Comparison of ENCODE assay signal across 9 cellular contexts in the genomic region with DNA sequence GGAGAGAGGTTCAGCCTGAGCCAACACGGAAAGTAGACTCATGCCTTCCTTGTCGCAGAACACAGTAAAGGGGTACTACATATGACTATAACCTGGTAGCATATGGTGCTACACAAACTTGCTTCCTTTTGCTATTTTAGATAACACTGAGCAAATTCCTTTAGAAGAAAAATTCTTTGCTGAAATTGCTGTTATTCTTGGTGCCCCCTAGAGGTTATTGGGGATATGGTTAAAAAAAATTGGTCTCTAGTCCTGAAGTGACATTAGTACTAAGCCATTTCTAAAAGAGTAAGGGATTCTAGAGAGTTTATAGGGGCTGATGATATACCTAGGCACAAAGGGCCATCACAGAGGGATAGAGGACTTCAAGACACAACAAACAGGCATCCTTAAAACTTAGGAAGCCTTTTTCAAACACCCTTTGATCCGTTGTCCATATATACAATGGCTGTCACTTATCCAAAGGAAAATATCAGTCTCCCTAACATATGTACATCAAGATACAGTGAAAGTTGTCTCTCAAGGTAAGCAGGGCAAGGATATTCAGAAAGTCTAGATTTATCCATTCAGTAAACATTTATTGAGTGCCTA. TPM values are rescaled to one million over a fixed set of nuclear protein-coding genes. Genes with fewer than 3 reads are reported as not detected.
A peak's percentile ranks its signal among the peaks of the same experiment; 100 is the strongest.
DNase-seq lines count a peak whose midpoint lies in the region; ATAC-seq, FAIRE-seq and TF ChIP-seq lines count a peak whose summit lies in the region.
"Had no signal": no experiment of that assay in that cellular context is flagged by ENCODE, and none has a peak within 500 bp of the region (broad histone marks: within the 10 kb centered on the region; RNA-seq: fewer than 3 reads in every experiment).

No MANE protein-coding gene starts in this region.

- no peaks in the 10 kb centered on the region for H3K79me1 ChIP-seq in H9 (ENCODE audit: insufficient read depth, low read depth, low read length, poor library complexity, severe bottlenecking)

- H2AFZ ChIP-seq in DND-41 (ENCODE audit: low read depth, low read length) (no peak overlapping the region), H9 (ENCODE audit: low read length) (no peak overlapping the region)

- POLR2A ChIA-PET in activated CD4-positive, alpha-beta memory T cell treated with anti-CD3 and anti-CD28 coated beads for 36 hours (lab: Charles Lee), result no interaction called here

- no peak for FAIRE-seq in HTR-8/SVneo (lab: Jason Lieb, UNC)

- no peak overlapping the region for H3K4me3 Mint-ChIP-seq in H9
- no peak overlapping the region for H3K4me3 Mint-ChIP-seq in activated CD4-positive, alpha-beta memory T cell treated with anti-CD3 and anti-CD28 coated beads for 36 hours
- H3K4me3 Mint-ChIP-seq: dendritic cell treated with granulocyte-macrophage colony-stimulating factor and Interleukin-4, amounts not matched to agents 40 ng/mL and 50 ng/mL, for 4 days had no signal

- H4K91ac ChIP-seq in H9 (ENCODE audit: insufficient read length, low read depth, low read length), result no peak overlapping the region

- H3K9me3 Mint-ChIP-seq in H9, result no peaks in the 10 kb centered on the region
- no peaks in the 10 kb centered on the region for H3K9me3 Mint-ChIP-seq in activated CD4-positive, alpha-beta memory T cell treated with anti-CD3 and anti-CD28 coated beads for 36 hours
- H3K9me3 Mint-ChIP-seq: dendritic cell treated with granulocyte-macrophage colony-stimulating factor and Interleukin-4, amounts not matched to agents 40 ng/mL and 50 ng/mL, for 4 days had no signal

- H3K14ac ChIP-seq in H9 (ENCODE audit: insufficient read depth, low read length), result no peak overlapping the region

- H3K4me2 ChIP-seq in DND-41 (ENCODE audit: insufficient read depth, low read length) (no peak overlapping the region), H9 (ENCODE audit: insufficient read depth, insufficient read length, low read length) (no peak overlapping the region)

- H2BK120ac ChIP-seq in H9 (ENCODE audit: low read depth, low read length, poor library complexity, severe bottlenecking), result no peak overlapping the region

- CTCF ChIA-PET in activated CD4-positive, alpha-beta memory T cell treated with anti-CD3 and anti-CD28 coated beads for 36 hours (lab: Charles Lee), result no interaction called here

- no peaks in the 10 kb centered on the region for H3K4me1 ChIP-seq in DND-41 (ENCODE audit: insufficient read depth, low read length)
- no peaks in the 10 kb centered on the region for H3K4me1 ChIP-seq in H9 (ENCODE audit: insufficient read depth, low read length)
- no peaks in the 10 kb centered on the region for H3K4me1 ChIP-seq in liver (ENCODE audit: control insufficient read depth in 4 of 4, insufficient read depth in 4 of 4, low read length in 3 of 4)

- no peaks in the 10 kb centered on the region for H3K36me3 Mint-ChIP-seq in H9 (ENCODE audit: insufficient read depth in 1 of 3, low read depth in 3 of 3)
- H3K36me3 Mint-ChIP-seq in activated CD4-positive, alpha-beta memory T cell treated with anti-CD3 and anti-CD28 coated beads for 36 hours, result no peaks in the 10 kb centered on the region

- H4K5ac ChIP-seq in H9 (ENCODE audit: insufficient read length, low read depth, low read length), result no peak overlapping the region

- peak; percentile 60 to 64 for TF ChIP-seq RAD21 in liver (IDR thresholded peaks at IDR 0.05)

- no peaks in the 10 kb centered on the region for H3K9me3 ChIP-seq in DND-41 (ENCODE audit: insufficient read depth, low read length, severe bottlenecking)
- H3K9me3 ChIP-seq in H9 (ENCODE audit: control insufficient read depth, low read depth, low read length), result no peaks in the 10 kb centered on the region
- H3K9me3 ChIP-seq in liver (ENCODE audit: control insufficient read depth in 4 of 4, low read length in 3 of 4), result no peaks in the 10 kb centered on the region

- H3K9ac ChIP-seq in DND-41 (ENCODE audit: low read depth, low read length), result no peak overlapping the region
- H3K9ac ChIP-seq in H9 (ENCODE audit: extremely low read depth, insufficient read length, low read length), result no peak overlapping the region
- no peak overlapping the region for H3K9ac ChIP-seq in liver (ENCODE audit: low read depth in 1 of 2, low read length in 2 of 2)

- H3K27ac ChIP-seq in DND-41 (ENCODE audit: low read length), result no peak overlapping the region
- H3K27ac ChIP-seq in H9 (ENCODE audit: insufficient read length, low read depth, low read length), result no peak overlapping the region
- no peak overlapping the region for H3K27ac ChIP-seq in liver (ENCODE audit: low read depth in 1 of 2, low read length in 2 of 2)

- no peak overlapping the region for H2BK20ac ChIP-seq in H9 (ENCODE audit: low read depth, low read length, poor library complexity, severe bottlenecking)

- no peak overlapping the region for H2BK15ac ChIP-seq in H9 (ENCODE audit: low read depth, low read length)

- H3K27ac Mint-ChIP-seq in H9, result no peak overlapping the region
- H3K27ac Mint-ChIP-seq in activated CD4-positive, alpha-beta memory T cell treated with anti-CD3 and anti-CD28 coated beads for 36 hours, result no peak overlapping the region
- H3K27ac Mint-ChIP-seq: dendritic cell treated with granulocyte-macrophage colony-stimulating factor and Interleukin-4, amounts not matched to agents 40 ng/mL and 50 ng/mL, for 4 days had no signal

- H3K23me2 ChIP-seq in H9 (ENCODE audit: insufficient read length, low read depth, low read length, poor library complexity, severe bottlenecking), result no peaks in the 10 kb centered on the region

- TF ChIP-seq CTCF in DND-41 (IDR thresholded peaks at IDR 0.05; ENCODE audit: borderline replicate concordance, extremely low read depth, low read length, poor library complexity, severe bottlenecking) (peak; percentile 27), H9 (conservative IDR thresholded peaks at IDR 0.05) (peak; percentile 75), liver (IDR thresholded peaks at IDR 0.05; ENCODE audit: low read depth, low read length, missing input control) (peak; percentile 38)

- ATAC-seq in DND-41 (ENCODE audit: insufficient read depth, low read depth), result no peak
- ATAC-seq in GM21737 (IDR thresholded peaks at IDR 0.05; ENCODE audit: unreplicated experiment), result no peak

- no peak overlapping the region for H2AK5ac ChIP-seq in H9 (ENCODE audit: insufficient read length, low read length)

- H3K36me3 ChIP-seq in DND-41 (ENCODE audit: insufficient read depth, low read length) (no peaks in the 10 kb centered on the region), liver (ENCODE audit: control insufficient read depth in 4 of 4, insufficient read depth in 3 of 4, low read depth in 1 of 4, low read length in 3 of 4) (no peaks in the 10 kb centered on the region)

- H3K79me2 ChIP-seq in DND-41 (ENCODE audit: insufficient read depth, low read length) (no peaks in the 10 kb centered on the region), H9 (ENCODE audit: insufficient read depth, low read length) (no peaks in the 10 kb centered on the region)

- H3K18ac ChIP-seq in H9 (ENCODE audit: insufficient read length, low read depth, low read length), result no peak overlapping the region

- no peak overlapping the region for H2BK5ac ChIP-seq in H9 (ENCODE audit: insufficient read length, low read length)

- no peak overlapping the region for H3K4me3 ChIP-seq in DND-41 (ENCODE audit: low read depth in 1 of 2, low read length in 2 of 2)
- H3K4me3 ChIP-seq in liver (ENCODE audit: low read depth in 1 of 3, low read length in 3 of 3), result no peak overlapping the region

- H3T11ph ChIP-seq in H9 (ENCODE audit: low read length), result no peak overlapping the region

- H3K56ac ChIP-seq in H9 (ENCODE audit: insufficient read length, low read depth, low read length), result no peak overlapping the region

- no peak for DNase-seq in DND-41
- no peak for DNase-seq in H9
- peak; percentile 12 for DNase-seq in SW480 (ENCODE audit: low spot score)
- DNase-seq in activated CD4-positive, alpha-beta memory T cell treated with anti-CD3 and anti-CD28 coated beads for 36 hours, result no peak
- DNase-seq in retina, result no peak
- no peak for DNase-seq in HTR-8/SVneo (ENCODE audit: insufficient read length, low spot score)

- intact Hi-C loops in activated CD4-positive, alpha-beta memory T cell treated with anti-CD3 and anti-CD28 coated beads for 36 hours (cut with micrococcal nuclease), result no loop called here

- H4K8ac ChIP-seq in H9 (replicated peaks; ENCODE audit: insufficient read length, low read depth, low read length), result no peak overlapping the region

- no peaks in the 10 kb centered on the region for H3K27me3 Mint-ChIP-seq in H9 (ENCODE audit: low read depth)
- peaks cover 1% of the 10 kb centered on the region for H3K27me3 Mint-ChIP-seq in activated CD4-positive, alpha-beta memory T cell treated with anti-CD3 and anti-CD28 coated beads for 36 hours

- no peaks in the 10 kb centered on the region for H3K27me3 ChIP-seq in DND-41 (ENCODE audit: insufficient read depth, low read length, poor library complexity)
- no peaks in the 10 kb centered on the region for H3K27me3 ChIP-seq in H9 (ENCODE audit: insufficient read depth, low read length)
- H3K27me3 ChIP-seq in liver (ENCODE audit: control insufficient read depth in 4 of 4, insufficient read depth in 4 of 4, low read length in 3 of 4), result no peaks in the 10 kb centered on the region

- H3K4ac ChIP-seq in H9 (ENCODE audit: low read depth, low read length), result no peak overlapping the region

- H4K20me1 ChIP-seq in DND-41 (ENCODE audit: insufficient read depth, low read length) (no peaks in the 10 kb centered on the region), H9 (ENCODE audit: control insufficient read depth, insufficient read depth, insufficient read length) (no peaks in the 10 kb centered on the region)

- no peak overlapping the region for H2BK12ac ChIP-seq in H9 (ENCODE audit: insufficient read length, low read depth, low read length)

- no CpG with 5 or more reads among the region's 3 CpGs for WGBS in H9 (ENCODE audit: extremely low coverage, insufficient read length, low lambda C conversion rate)
- WGBS in liver, result 69% methylated on average over 3 of the region's 3 CpGs

- H3K23ac ChIP-seq in H9 (ENCODE audit: insufficient read length, low read depth, low read length), result no peak overlapping the region

- peaks cover 2 to 3% of the 10 kb centered on the region in 2 experiments; a peak in 3 of 4 replicates for H3K4me1 Mint-ChIP-seq in H9
- H3K4me1 Mint-ChIP-seq in activated CD4-positive, alpha-beta memory T cell treated with anti-CD3 and anti-CD28 coated beads for 36 hours (ENCODE audit: low read depth), result no peaks in the 10 kb centered on the region

TF ChIP-seq in liver, 16 proteins besides CTCF, POLR2A, EP300 and RAD21 (continues in another document):
- TF ChIP-seq FOXA2 (IDR thresholded peaks at IDR 0.05), result no peak
- no peak for TF ChIP-seq NR2F2 (IDR thresholded peaks at IDR 0.05)
- no peak for TF ChIP-seq FOXA1 (IDR thresholded peaks at IDR 0.05)
- no peak for TF ChIP-seq HNF4G (IDR thresholded peaks at IDR 0.05)
- TF ChIP-seq RXRA (IDR thresholded peaks at IDR 0.05), result no peak
- no peak for TF ChIP-seq JUND (IDR thresholded peaks at IDR 0.05)
- TF ChIP-seq SP1 (IDR thresholded peaks at IDR 0.05), result no peak

RNA-seq across cellular contexts. Expression of a gene that starts 13.9 kb away (rescaled TPM):
- total RNA-seq in H9 (2021) (0.44 and 0.48 TPM in 2 replicates), liver (not detected)
- polyA plus RNA-seq in liver, result under 1 TPM in 1 of 2 donors, not detected in 1; under 0.01 TPM
- total RNA-seq in activated CD4-positive, alpha-beta memory T cell treated with anti-CD3 and anti-CD28 coated beads for 36 hours, result not detected

RNA-seq across cellular contexts. Expression of a gene that starts 22.8 kb away (rescaled TPM):
- total RNA-seq in H9 (2021), result 31.3 and 34.5 TPM in 2 replicates
- total RNA-seq in liver, result 10 to 100 TPM; 16.7 to 23.0 TPM
- polyA plus RNA-seq in liver, result 1 to 10 TPM; 5.6 to 9.7 TPM
- total RNA-seq in activated CD4-positive, alpha-beta memory T cell treated with anti-CD3 and anti-CD28 coated beads for 36 hours, result under 1 TPM in 1 of 2 experiments, not detected in 1; 0.26 TPM

Comparison
In these comparisons a context has a peak if more than half of its experiments do, and no peak if none do; other contexts are left out.
1. RNA of a gene that starts 22.8 kb away (total RNA-seq): 31.3 to 34.5 TPM in H9 and 16.7 to 23.0 TPM in liver; 0.26 TPM in activated CD4-positive, alpha-beta memory T cell treated with anti-CD3 and anti-CD28 coated beads for 36 hours; every median in the first group is over 10 times any median in the second.
2. Peak in every context shown above with its lines, with median percentiles within 50 percentile points of each other: CTCF ChIP-seq.